ENCODE assay signal across 11 cellular contexts in the genomic region with DNA sequence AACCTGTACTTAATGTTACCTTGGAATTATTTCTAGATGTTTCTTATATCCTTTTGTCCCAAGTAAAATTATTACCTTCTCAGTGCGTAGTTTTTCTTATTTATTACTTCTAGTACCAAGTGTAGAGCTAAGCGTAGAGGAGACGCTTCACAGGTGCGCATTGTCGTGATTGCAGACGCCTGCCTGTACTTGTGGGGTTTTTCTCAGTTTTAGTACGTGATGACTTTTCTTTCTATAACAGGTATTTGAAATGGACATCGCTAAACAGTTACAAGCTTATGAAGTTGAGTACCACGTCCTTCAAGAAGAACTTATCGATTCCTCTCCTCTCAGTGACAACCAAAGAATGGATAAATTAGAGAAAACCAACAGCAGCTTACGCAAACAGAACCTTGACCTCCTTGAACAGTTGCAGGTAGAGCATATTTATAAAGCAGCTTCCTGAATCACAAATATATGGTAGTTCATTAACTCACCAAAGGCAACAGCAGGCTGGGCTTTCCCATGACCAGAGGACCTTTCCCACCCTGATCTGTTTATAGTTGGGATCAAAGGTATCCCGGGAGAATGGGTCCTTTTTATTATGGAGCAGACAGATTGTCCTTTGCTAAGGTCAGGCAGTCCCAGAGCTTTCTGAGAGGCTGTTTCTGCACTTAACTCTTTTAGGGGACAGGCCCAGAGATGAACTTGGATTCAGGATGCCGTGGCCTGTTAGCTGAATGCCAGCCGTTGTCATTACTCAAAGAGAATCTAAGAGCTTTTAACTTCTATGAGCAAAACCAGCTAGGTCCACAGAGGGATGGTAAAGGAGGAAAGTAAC.
DNase-seq lines count a peak whose midpoint lies in the region; ATAC-seq lines count a peak whose summit lies in the region.
"Had no signal": no experiment of that assay in that cellular context is flagged by ENCODE, and none has a peak within 500 bp of the region (broad histone marks: within the 10 kb centered on the region; RNA-seq: fewer than 3 reads in every experiment).

No MANE protein-coding gene starts in this region.

- peaks cover 36% of the 10 kb centered on the region for H3K36me3 Mint-ChIP-seq in activated T-cell treated with anti-CD3 and anti-CD28 coated beads, Interleukin-2, amount 50 U/mL, for 4 hours (ENCODE audit: insufficient read depth)
- peaks cover 2% of the 10 kb centered on the region for H3K36me3 Mint-ChIP-seq in T-helper 17 cell (ENCODE audit: low read depth)
- peaks cover 75% of the 10 kb centered on the region for H3K36me3 Mint-ChIP-seq in stimulated activated memory B cell treated with anti-CD40 and anti-IgM and Interleukin-4, amounts not matched to agents 10 μg/mL and 1 μg/mL and 100 μg/mL, for 72 hours

- intact Hi-C loops in left colon (cut with DNase I, micrococcal nuclease), result no loop called here

- H3K9me3 ChIP-seq in T-helper 17 cell (ENCODE audit: control insufficient read depth, low read length, poor library complexity, severe bottlenecking), result no peaks in the 10 kb centered on the region

- peak overlapping the region; percentile 98 for H3K27ac Mint-ChIP-seq in T-helper 17 cell
- H3K27ac Mint-ChIP-seq in stimulated activated memory B cell treated with anti-CD40 and anti-IgM and Interleukin-4, amounts not matched to agents 10 μg/mL and 1 μg/mL and 100 μg/mL, for 72 hours, result peak overlapping the region; percentile 90
- H3K27ac Mint-ChIP-seq: GM23338 had no signal

- peaks cover 62% of the 10 kb centered on the region for H3K4me1 Mint-ChIP-seq in activated T-cell treated with anti-CD3 and anti-CD28 coated beads, Interleukin-2, amount 50 U/mL, for 4 hours (ENCODE audit: low read depth)
- H3K4me1 Mint-ChIP-seq in T-helper 17 cell, result peaks cover 39% of the 10 kb centered on the region
- peaks cover 44% of the 10 kb centered on the region for H3K4me1 Mint-ChIP-seq in stimulated activated memory B cell treated with anti-CD40 and anti-IgM and Interleukin-4, amounts not matched to agents 10 μg/mL and 1 μg/mL and 100 μg/mL, for 72 hours

- no peaks in the 10 kb centered on the region for H3K27me3 Mint-ChIP-seq in activated T-cell treated with anti-CD3 and anti-CD28 coated beads, Interleukin-2, amount 50 U/mL, for 4 hours (ENCODE audit: low read depth)
- H3K27me3 Mint-ChIP-seq in T-helper 17 cell, result no peaks in the 10 kb centered on the region
- no peaks in the 10 kb centered on the region for H3K27me3 Mint-ChIP-seq in stimulated activated memory B cell treated with anti-CD40 and anti-IgM and Interleukin-4, amounts not matched to agents 10 μg/mL and 1 μg/mL and 100 μg/mL, for 72 hours
- H3K27me3 Mint-ChIP-seq: dendritic cell treated with granulocyte-macrophage colony-stimulating factor and Interleukin-4, amounts not matched to agents 40 ng/mL and 50 ng/mL, for 4 days had no signal

- no peaks in the 10 kb centered on the region for H3K9me3 Mint-ChIP-seq in activated T-cell treated with anti-CD3 and anti-CD28 coated beads, Interleukin-2, amount 50 U/mL, for 4 hours
- H3K9me3 Mint-ChIP-seq in stimulated activated memory B cell treated with anti-CD40 and anti-IgM and Interleukin-4, amounts not matched to agents 10 μg/mL and 1 μg/mL and 100 μg/mL, for 72 hours, result no peaks in the 10 kb centered on the region
- H3K9me3 Mint-ChIP-seq: dendritic cell treated with granulocyte-macrophage colony-stimulating factor and Interleukin-4, amounts not matched to agents 40 ng/mL and 50 ng/mL, for 4 days; GM23338 had no signal

- H3K4me3 Mint-ChIP-seq in activated T-cell treated with anti-CD3 and anti-CD28 coated beads, Interleukin-2, amount 50 U/mL, for 4 hours, result peak overlapping the region; percentile 22
- H3K4me3 Mint-ChIP-seq in T-helper 17 cell, result no peak overlapping the region
- H3K4me3 Mint-ChIP-seq in stimulated activated memory B cell treated with anti-CD40 and anti-IgM and Interleukin-4, amounts not matched to agents 10 μg/mL and 1 μg/mL and 100 μg/mL, for 72 hours, result no peak overlapping the region
- H3K4me3 Mint-ChIP-seq: dendritic cell treated with granulocyte-macrophage colony-stimulating factor and Interleukin-4, amounts not matched to agents 40 ng/mL and 50 ng/mL, for 4 days; GM23338 had no signal

- no peak for ATAC-seq in activated T-cell treated with anti-CD3 and anti-CD28 coated beads, Interleukin-2, amount 50 U/mL, for 4 hours
- no peak for ATAC-seq in T-helper 17 cell
- peak; percentile 87 for ATAC-seq in left colon
- no peak for ATAC-seq in stimulated activated memory B cell treated with anti-CD40 and anti-IgM and Interleukin-4, amounts not matched to agents 10 μg/mL and 1 μg/mL and 100 μg/mL, for 72 hours
- ATAC-seq in HG03432 (IDR thresholded peaks at IDR 0.05; ENCODE audit: unreplicated experiment), result no peak

- DNase-seq in activated T-cell treated with anti-CD3 and anti-CD28 coated beads, Interleukin-2, amount 50 U/mL, for 4 hours, result no peak
- DNase-seq in activated T-cell treated with anti-CD3 and anti-CD28 coated beads, Interleukin-2, amount 50 U/mL, for 48 hours, result no peak
- DNase-seq in T-helper 17 cell, result no peak
- peak; percentile 22 to 75 for DNase-seq in left colon
- DNase-seq in SHP77 (lab: John Stamatoyannopoulos, UW), result no peak
- DNase-seq in NCI-H2227 (lab: John Stamatoyannopoulos, UW; ENCODE audit: unreplicated experiment), result no peak
- DNase-seq: NCI-H1436 treated with DMSO at 0.1 percent for 48 hours had no signal

Comparison
In these comparisons a context has a peak if more than half of its experiments do, and no peak if none do; other contexts are left out.
1. DNase-seq: peak in left colon (2 of 2); none in activated T-cell treated with anti-CD3 and anti-CD28 coated beads, Interleukin-2, amount 50 U/mL, for 4 hours (single experiment), activated T-cell treated with anti-CD3 and anti-CD28 coated beads, Interleukin-2, amount 50 U/mL, for 48 hours (0 of 2), T-helper 17 cell (0 of 3), SHP77 (0 of 2) and NCI-H2227 (single experiment).